In genomic region chr12:104272938-104273337, GRCh38 we compare ENCODE assay signal across 2 cellular contexts.
TF ChIP-seq lines count a peak whose summit lies in the region.

No MANE protein-coding gene starts in this region.

TF ChIP-seq in A549, 52 proteins besides CTCF, POLR2A, EP300 and RAD21:
- no peak for TF ChIP-seq HMGXB4 (CRISPR knock-in tag; IDR thresholded peaks at IDR 0.05; ENCODE audit: borderline replicate concordance)
- no peak for TF ChIP-seq BHLHE40 (IDR thresholded peaks at IDR 0.05; ENCODE audit: low read depth, low read length)
- no peak for TF ChIP-seq KDM1A (IDR thresholded peaks at IDR 0.05; ENCODE audit: low read depth)
- TF ChIP-seq ZSCAN20 (CRISPR knock-in tag; IDR thresholded peaks at IDR 0.05): no peak
- TF ChIP-seq HOXA7 (CRISPR knock-in tag; IDR thresholded peaks at IDR 0.05): no peak
- TF ChIP-seq SREBF2 (IDR thresholded peaks at IDR 0.05): no peak
- no peak for TF ChIP-seq MAFK (IDR thresholded peaks at IDR 0.05; ENCODE audit: partially characterized antibody)
- no peak for TF ChIP-seq SMC3 (IDR thresholded peaks at IDR 0.05)
- TF ChIP-seq GATA3 (IDR thresholded peaks at IDR 0.05; ENCODE audit: borderline replicate concordance): no peak
- TF ChIP-seq CBX8 (IDR thresholded peaks at IDR 0.05): no peak
- no peak for TF ChIP-seq ZFP36 (IDR thresholded peaks at IDR 0.05; ENCODE audit: borderline replicate concordance, partially characterized antibody)
- TF ChIP-seq EHF (CRISPR knock-in tag; IDR thresholded peaks at IDR 0.05): no peak
- TF ChIP-seq POLR2AphosphoS2 (conservative IDR thresholded peaks at IDR 0.05; ENCODE audit: low read length): no peak
- no peak for TF ChIP-seq CBX2 (IDR thresholded peaks at IDR 0.05; ENCODE audit: borderline replicate concordance, low read depth)
- TF ChIP-seq ZNF302 (CRISPR knock-in tag; IDR thresholded peaks at IDR 0.05): no peak
- no peak for TF ChIP-seq PHF8 (IDR thresholded peaks at IDR 0.05; ENCODE audit: borderline replicate concordance, low read depth)
- no peak for TF ChIP-seq EHMT2 (IDR thresholded peaks at IDR 0.05; ENCODE audit: low read depth)
- no peak for TF ChIP-seq MYC (IDR thresholded peaks at IDR 0.05; ENCODE audit: borderline replicate concordance, low read length)
- no peak for TF ChIP-seq RARB (CRISPR knock-in tag; IDR thresholded peaks at IDR 0.05)

TF ChIP-seq in HCT116, 20 proteins besides CTCF, POLR2A, EP300 and RAD21:
- TF ChIP-seq ELF1 (IDR thresholded peaks at IDR 0.05; ENCODE audit: borderline replicate concordance, low read depth) (no peak), TCF7L2 (IDR thresholded peaks at IDR 0.05; ENCODE audit: borderline replicate concordance, extremely low read depth, insufficient read depth, insufficient read length) (no peak), ZFX (IDR thresholded peaks at IDR 0.05) (no peak), MAX (IDR thresholded peaks at IDR 0.05) (no peak), JUND (IDR thresholded peaks at IDR 0.05) (no peak), REST (IDR thresholded peaks at IDR 0.05; ENCODE audit: low read depth) (no peak), EZH2phosphoT487 (IDR thresholded peaks at IDR 0.05; ENCODE audit: borderline replicate concordance) (no peak), YY1 (IDR thresholded peaks at IDR 0.05; ENCODE audit: extremely low read depth, insufficient replicate concordance, low read depth, low read length) (no peak)
